In genomic region chr10:132352462-132353308, GRCh38 we compare ENCODE assay signal across 7 cellular contexts. TPM values are rescaled to one million over a fixed set of nuclear protein-coding genes. Genes with fewer than 3 reads are reported as not detected.
DNase-seq lines count a peak whose midpoint lies in the region; FAIRE-seq and TF ChIP-seq lines count a peak whose summit lies in the region.
"Not testable (repeated sequence)": the region's sequence is repeated elsewhere in the genome, so short reads cannot be mapped to it uniquely, and the experiment has no call there.

No MANE protein-coding gene starts in this region.

- H2AFZ ChIP-seq in H1 (ENCODE audit: low read length), result not testable (repeated sequence)

- H4K8ac ChIP-seq in H1 (ENCODE audit: extremely low read depth, insufficient read depth, low read length), result peak overlapping the region; percentile 82; the same call in 1 of the 2 replicates

- not testable (repeated sequence) for H2BK20ac ChIP-seq in H1 (ENCODE audit: low read length)

- peak; percentile 90 for TF ChIP-seq CTCF in GM12874 (IDR thresholded peaks at IDR 0.05; ENCODE audit: insufficient read depth, low read depth, low read length)
- TF ChIP-seq CTCF in H1 (IDR thresholded peaks at IDR 0.05; ENCODE audit: control extremely low read depth in 1 of 3, insufficient read depth in 1 of 3, low read depth in 1 of 3, low read length in 3 of 3), result peak; percentile 82 to 93 (median 89)

- not testable (repeated sequence) for H4K20me1 ChIP-seq in H1 (replicated peaks in 1 of 2; ENCODE audit: control insufficient read depth in 1 of 2, insufficient read depth in 2 of 2, low read length in 2 of 2)

- POLR2A ChIA-PET in H1 (lab: Charles Lee; ENCODE audit: partially characterized antibody), result not testable (repeated sequence)

- peak overlapping the region; percentile 27 for H3K4ac ChIP-seq in H1 (replicated peaks; ENCODE audit: insufficient read length, low read depth, low read length)

- H3K79me1 ChIP-seq in H1 (ENCODE audit: low read depth, low read length), result not testable (repeated sequence)

- not testable (repeated sequence) for H4K91ac ChIP-seq in H1 (replicated peaks; ENCODE audit: insufficient read length, low read length)

- not testable (repeated sequence) for H3K18ac ChIP-seq in H1 (ENCODE audit: extremely low read depth, low read length)

- H2BK120ac ChIP-seq in H1 (replicated peaks; ENCODE audit: low read depth, low read length), result not testable (repeated sequence)

- not testable (repeated sequence) for H3K14ac ChIP-seq in H1 (ENCODE audit: insufficient read length)

- H2BK12ac ChIP-seq in H1 (ENCODE audit: low read depth, low read length), result not testable (repeated sequence)

- H3K9me3 ChIP-seq in H1 (ENCODE audit: insufficient read depth in 2 of 2, low read depth in 1 of 2, low read length in 1 of 2), result not testable (repeated sequence)

- H2BK5ac ChIP-seq in H1 (ENCODE audit: low read depth, low read length), result not testable (repeated sequence)

- TF ChIP-seq EP300 in H1 (IDR thresholded peaks at IDR 0.05; ENCODE audit: borderline replicate concordance in 1 of 2, low read depth in 2 of 2, low read length in 2 of 2), result not testable (repeated sequence)

- not testable (repeated sequence) for H3K27ac ChIP-seq in H1 (ENCODE audit: low read depth, low read length)

- 49% methylated on average over 24 of the region's 44 CpGs; no CpG with 5 or more reads in 1 of the 2 experiments for WGBS in H1 (ENCODE audit: extremely low coverage in 1 of 2, insufficient coverage in 1 of 2, insufficient read length in 1 of 2, insufficient replicate concordance in 2 of 2, low coverage in 1 of 2, low lambda C conversion rate in 2 of 2, missing lambda C conversion rate in 1 of 2), 2 experiments

- not testable (repeated sequence) for H3K4me1 ChIP-seq in H1 (replicated peaks in 1 of 4; ENCODE audit: control insufficient read depth in 3 of 4, insufficient read depth in 4 of 4, low read length in 3 of 4)

- not testable (repeated sequence) for H3K9ac ChIP-seq in H1 (replicated peaks in 1 of 4; ENCODE audit: extremely low read depth in 1 of 4, low read depth in 3 of 4, low read length in 3 of 4)

- peak; percentile 71 to 72 for TF ChIP-seq RAD21 in H1 (IDR thresholded peaks at IDR 0.05 in 1 of 2, conservative IDR thresholded peaks at IDR 0.05 in 1 of 2; ENCODE audit: low read depth in 2 of 2, low read length in 2 of 2)

- peak overlapping the region; percentile 24; the same call in 1 of the 2 replicates for H2AK5ac ChIP-seq in H1 (ENCODE audit: low read depth, low read length)

- not testable (repeated sequence) for H2BK15ac ChIP-seq in H1 (ENCODE audit: low read length)

- H3K23me2 ChIP-seq in H1 (ENCODE audit: low read depth, low read length), result not testable (repeated sequence)

- H3K4me3 ChIP-seq in H1 (ENCODE audit: extremely low read depth in 1 of 4, insufficient read depth in 2 of 4, low read depth in 3 of 4, low read length in 4 of 4), result not testable (repeated sequence)

- H4K5ac ChIP-seq in H1 (ENCODE audit: insufficient read length, low read depth, low read length), result not testable (repeated sequence)

- H3K23ac ChIP-seq in H1 (ENCODE audit: insufficient read length), result not testable (repeated sequence)

- not testable (repeated sequence) for H3K27me3 ChIP-seq in H1 (replicated peaks in 1 of 4; ENCODE audit: control insufficient read depth in 3 of 4, extremely low read depth in 1 of 4, insufficient read depth in 3 of 4, low read length in 3 of 4)

- H3K36me3 ChIP-seq in H1 (ENCODE audit: control insufficient read depth in 2 of 4, insufficient read depth in 4 of 4, low read length in 3 of 4), result not testable (repeated sequence)

- H3K4me2 ChIP-seq in H1 (ENCODE audit: insufficient read depth in 1 of 2, low read depth in 2 of 2, low read length in 2 of 2), result not testable (repeated sequence)

- H3K56ac ChIP-seq in H1 (replicated peaks; ENCODE audit: insufficient read length, low read depth, low read length), result not testable (repeated sequence)

- H3K79me2 ChIP-seq in H1 (ENCODE audit: control insufficient read depth in 1 of 2, insufficient read depth in 2 of 2, low read length in 2 of 2), result not testable (repeated sequence)

- peak; percentile 56 to 78 for DNase-seq in Kasumi-1 (lab: John Stamatoyannopoulos, UW)
- DNase-seq in SKM-1 treated with dmso at 0.1 percent for 144 hours (lab: John Stamatoyannopoulos, UW; ENCODE audit: unreplicated experiment), result peak; percentile 50
- DNase-seq in activated T-helper 1 cell treated with Interleukin-2 at 50 U/mL for 16 hours (ENCODE audit: low read depth), result peak; percentile 50
- DNase-seq in H1 (ENCODE audit: low read depth in 1 of 2, low spot score in 2 of 2), result peak; percentile 65 to 97
- peak; percentile 85 for DNase-seq in left kidney (ENCODE audit: low read depth, low spot score)
- peak; percentile 84 for DNase-seq in stimulated activated CD4-positive, alpha-beta T cell treated with anti-CD3 and anti-CD28 coated beads, Interleukin-15, amount 100 ng/mL, for 24 hours

- TF ChIP-seq POLR2A in H1 (IDR thresholded peaks at IDR 0.05; ENCODE audit: control extremely low read depth in 1 of 2, low read depth in 2 of 2, low read length in 2 of 2), result not testable (repeated sequence)

- FAIRE-seq in H1 (lab: Jason Lieb, UNC), result not testable (repeated sequence)

- CTCF ChIA-PET in H1 (lab: Charles Lee; ENCODE audit: partially characterized antibody), result interaction anchor here (0.7 to 3.5 kb wide), 29 partner anchors 9 to 283 kb away, joined by 3 to 18 read pairs (median 4); no protein-coding TSS in a partner anchor

TF ChIP-seq in H1, 55 proteins besides CTCF, POLR2A, EP300 and RAD21:
- TF ChIP-seq TCF12 (IDR thresholded peaks at IDR 0.05; ENCODE audit: low read depth, low read length), result 0 out of 2 replicates have a peak, but pooled peaks have one; percentile 14
- TF ChIP-seq MAX (IDR thresholded peaks at IDR 0.05), result peak; percentile 43
- TF ChIP-seq GABPA (IDR thresholded peaks at IDR 0.05; ENCODE audit: borderline replicate concordance, insufficient read depth, low read length), result peak; percentile 65; the same call in 1 of the 2 replicates

RNA-seq across cellular contexts. Expression of gene LRRC27, which starts 20.7 kb away (rescaled TPM):
- 3.8 and 4.3 TPM in 2 replicates for total RNA-seq in H1 (2021; fragmentation: NEBNext Ultra II Directional; extraction: Animal tissue kit (Norgen Biotek cat#: 25700))
- polyA plus RNA-seq in H1 (2011; rRNA removed), result 1.2 and 2.0 TPM in 2 replicates
- polyA plus RNA-seq in H1 (2011; cell fraction: cytosol; rRNA removed), result 3.1 TPM
- polyA plus RNA-seq in H1 (2011; cell fraction: nucleus; rRNA removed), result 8.2 TPM
- 2.8 to 4.0 TPM (median 2.9 TPM) in 4 replicates for polyA plus RNA-seq in H1 (2012, experiment 1 of 2)
- 1.7 TPM for polyA plus RNA-seq in H1 (2012, experiment 2 of 2)
- polyA plus RNA-seq in H1 (2013, experiment 1 of 2), result 3.6 TPM
- polyA plus RNA-seq in H1 (2013, experiment 2 of 2), result 2.5 TPM
- 1.1 and 1.6 TPM in 2 replicates for polyA minus RNA-seq in H1 (2011; rRNA and poly(A)+ RNA removed)
- polyA minus RNA-seq in H1 (2011; cell fraction: cytosol; rRNA and poly(A)+ RNA removed), result 0.88 TPM
- 4.0 TPM for polyA minus RNA-seq in H1 (2011; cell fraction: nucleus; rRNA and poly(A)+ RNA removed)

RNA-seq across cellular contexts. Expression of gene PWWP2B, which starts 44.3 kb away (rescaled TPM):
- 10.8 and 11.0 TPM in 2 replicates for total RNA-seq in H1 (2021; fragmentation: NEBNext Ultra II Directional; extraction: Animal tissue kit (Norgen Biotek cat#: 25700))
- polyA plus RNA-seq in H1 (2011; rRNA removed), result 5.3 and 9.4 TPM in 2 replicates
- 7.2 TPM for polyA plus RNA-seq in H1 (2011; cell fraction: cytosol; rRNA removed)
- polyA plus RNA-seq in H1 (2011; cell fraction: nucleus; rRNA removed), result 17.0 TPM
- 4.8 to 8.4 TPM (median 8.0 TPM) in 4 replicates for polyA plus RNA-seq in H1 (2012, experiment 1 of 2)
- 6.0 TPM for polyA plus RNA-seq in H1 (2012, experiment 2 of 2)
- 6.0 TPM for polyA plus RNA-seq in H1 (2013, experiment 1 of 2)
- polyA plus RNA-seq in H1 (2013, experiment 2 of 2), result 5.5 TPM
- polyA minus RNA-seq in H1 (2011; rRNA and poly(A)+ RNA removed), result 1.2 and 1.4 TPM in 2 replicates
- polyA minus RNA-seq in H1 (2011; cell fraction: cytosol; rRNA and poly(A)+ RNA removed), result 5.2 TPM
- 7.0 TPM for polyA minus RNA-seq in H1 (2011; cell fraction: nucleus; rRNA and poly(A)+ RNA removed)

RNA-seq across cellular contexts. Expression of gene STK32C, which starts 44.9 kb away (rescaled TPM):
- 15.6 and 17.3 TPM in 2 replicates for total RNA-seq in H1 (2021; fragmentation: NEBNext Ultra II Directional; extraction: Animal tissue kit (Norgen Biotek cat#: 25700))
- polyA plus RNA-seq in H1 (2011; rRNA removed), result 10.6 and 18.1 TPM in 2 replicates
- polyA plus RNA-seq in H1 (2011; cell fraction: cytosol; rRNA removed), result 19.9 TPM
- 22.0 TPM for polyA plus RNA-seq in H1 (2011; cell fraction: nucleus; rRNA removed)
- polyA plus RNA-seq in H1 (2012, experiment 1 of 2), result 13.4 to 23.5 TPM (median 20.3 TPM) in 4 replicates
- 11.9 TPM for polyA plus RNA-seq in H1 (2012, experiment 2 of 2)
- polyA plus RNA-seq in H1 (2013, experiment 1 of 2), result 11.6 TPM
- 10.9 TPM for polyA plus RNA-seq in H1 (2013, experiment 2 of 2)
- 7.3 and 11.0 TPM in 2 replicates for polyA minus RNA-seq in H1 (2011; rRNA and poly(A)+ RNA removed)
- 5.1 TPM for polyA minus RNA-seq in H1 (2011; cell fraction: cytosol; rRNA and poly(A)+ RNA removed)
- polyA minus RNA-seq in H1 (2011; cell fraction: nucleus; rRNA and poly(A)+ RNA removed), result 8.8 TPM
